ENCODE assay signal across 1 cellular context in the genomic region with DNA sequence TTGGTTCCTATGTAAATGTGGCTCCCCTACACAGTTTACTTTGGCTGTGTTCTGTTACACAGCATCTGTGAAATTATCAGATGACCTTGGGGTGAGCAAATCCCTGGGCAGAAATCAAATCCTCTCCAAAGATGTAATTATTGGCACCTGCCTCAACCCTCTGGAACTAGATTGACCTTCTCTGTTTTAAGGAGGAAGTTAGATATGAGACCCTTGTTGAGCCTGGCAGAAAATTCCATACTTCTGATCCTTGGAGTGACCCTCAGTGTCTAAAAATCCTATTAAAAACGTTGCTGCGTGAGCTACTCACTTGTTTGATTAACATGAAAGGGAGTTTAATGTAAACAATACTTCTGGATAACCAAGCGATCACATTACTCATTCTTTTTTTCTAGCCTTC.
TF ChIP-seq lines count a peak whose summit lies in the region.

No MANE protein-coding gene starts in this region.

TF ChIP-seq in HCT116, 20 proteins besides CTCF, POLR2A, EP300 and RAD21 (continued from another document):
- TF ChIP-seq EGR1 (IDR thresholded peaks at IDR 0.05; ENCODE audit: low read depth) = no peak
- no peak for TF ChIP-seq EZH2 (IDR thresholded peaks at IDR 0.05)
